9 cellular contexts compared by ENCODE assay signal in the genomic region with DNA sequence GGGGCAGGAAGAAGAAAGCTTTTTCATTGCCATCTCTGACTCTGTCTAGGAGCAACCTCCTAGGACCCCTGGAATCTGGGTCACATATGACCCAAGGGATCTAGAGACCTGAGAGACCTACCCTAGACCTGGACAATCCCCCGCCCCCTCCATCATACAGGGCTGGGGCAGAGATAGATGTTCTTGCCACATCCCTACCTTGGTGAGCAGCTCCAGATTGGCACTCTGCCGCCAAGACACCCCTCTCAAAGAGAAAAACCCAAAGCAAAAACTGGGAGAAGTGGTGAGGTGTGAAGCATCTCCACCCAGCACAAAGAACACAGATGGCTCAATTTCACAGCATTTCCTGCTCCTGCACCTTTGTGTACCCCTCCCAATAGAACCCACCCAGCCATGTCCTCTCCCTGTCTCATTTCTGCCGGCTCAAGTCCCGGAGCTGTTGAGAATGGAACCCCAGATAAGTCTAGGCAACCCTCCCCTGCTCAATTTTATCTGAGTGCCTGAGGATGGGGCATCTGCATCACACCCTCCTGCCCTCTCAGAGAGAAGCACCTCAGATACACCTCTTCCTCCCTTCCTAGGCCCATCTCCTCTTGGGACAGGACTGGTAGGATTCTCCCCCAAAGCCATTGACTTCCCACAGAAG. TPM values are rescaled to one million over a fixed set of nuclear protein-coding genes. Genes with fewer than 3 reads are reported as not detected.
DNase-seq lines count a peak whose midpoint lies in the region; ATAC-seq and TF ChIP-seq lines count a peak whose summit lies in the region.
"Had no signal": no experiment of that assay in that cellular context is flagged by ENCODE, and none has a peak within 500 bp of the region (broad histone marks: within the 10 kb centered on the region; RNA-seq: fewer than 3 reads in every experiment).

No MANE protein-coding gene starts in this region.

- H3K36me3 Mint-ChIP-seq in MCF 10A (ENCODE audit: insufficient read depth, unreplicated experiment) (no peaks in the 10 kb centered on the region), memory B cell (no peaks in the 10 kb centered on the region), type B pancreatic cell (no peaks in the 10 kb centered on the region)

- ATAC-seq in memory B cell (ENCODE audit: low read depth) (no peak), HG03280 (IDR thresholded peaks at IDR 0.05; ENCODE audit: unreplicated experiment) (no peak)
- ATAC-seq: PC-3 had no signal

- H3K4me3 Mint-ChIP-seq in MCF 10A (ENCODE audit: unreplicated experiment), result peak overlapping the region; percentile 43
- H3K4me3 Mint-ChIP-seq in memory B cell, result peak overlapping the region; percentile 93
- peak overlapping the region; percentile 87 for H3K4me3 Mint-ChIP-seq in type B pancreatic cell

- no peak overlapping the region for H3K4me3 ChIP-seq in mammary epithelial cell (replicated peaks in 1 of 3; ENCODE audit: insufficient read depth in 1 of 3, low read depth in 2 of 3, low read length in 3 of 3)

- no peaks in the 10 kb centered on the region for H3K79me2 ChIP-seq in mammary epithelial cell (ENCODE audit: insufficient read depth, low read length)

- BruUV-seq in MCF 10A (replicated peaks; lab: Mats Ljungman, UMichigan) (TSS peak; percentile 23), mammary epithelial cell (replicated peaks; lab: Mats Ljungman, UMichigan) (no TSS peak)

- POLR2A ChIA-PET in MCF 10A (lab: Yijun Ruan, JAX), result interaction anchor here (0.6 to 0.8 kb wide), 4 partner anchors 29 to 328 kb away, joined by 3 to 4 read pairs (median 3); no protein-coding TSS in a partner anchor

- no peaks in the 10 kb centered on the region for H3K9me3 ChIP-seq in mammary epithelial cell (replicated peaks; ENCODE audit: insufficient read depth, low read length)

- DNase-seq in MCF 10A (ENCODE audit: unreplicated experiment) (no peak), mammary epithelial cell (no peak), memory B cell (ENCODE audit: low spot score in 2 of 2) (no peak), type B pancreatic cell (ENCODE audit: extremely low spot score, unreplicated experiment) (no peak), middle frontal gyrus (ENCODE audit: extremely low spot score, low spot score) (no peak), cerebellum (ENCODE audit: low spot score) (no peak)
- DNase-seq: PC-3 had no signal

- H4K20me1 ChIP-seq in mammary epithelial cell (ENCODE audit: insufficient read depth, low read length), result no peaks in the 10 kb centered on the region

- H3K9ac ChIP-seq in mammary epithelial cell (ENCODE audit: insufficient read depth, low read length), result no peak overlapping the region

- H3K36me3 ChIP-seq in mammary epithelial cell (ENCODE audit: insufficient read depth, low read length), result no peaks in the 10 kb centered on the region

- H3K9me3 Mint-ChIP-seq in MCF 10A (ENCODE audit: unreplicated experiment), result no peaks in the 10 kb centered on the region
- H3K9me3 Mint-ChIP-seq in memory B cell, result no peaks in the 10 kb centered on the region
- no peaks in the 10 kb centered on the region for H3K9me3 Mint-ChIP-seq in type B pancreatic cell

- CTCF ChIA-PET in MCF 10A (lab: Yijun Ruan, JAX), result interaction anchor here (0.7 to 5.2 kb wide), 9 partner anchors 8 to 782 kb away, joined by 3 to 45 read pairs (median 5); no protein-coding TSS in a partner anchor
- CTCF ChIA-PET in mammary epithelial cell (lab: Charles Lee; ENCODE audit: low non-redundant PET), result interaction anchor here (0.6 kb wide), 1 partner anchor 61 kb away, joined by 3 read pairs; no protein-coding TSS in a partner anchor

- H2AFZ ChIP-seq in mammary epithelial cell (ENCODE audit: low read depth, low read length), result no peak overlapping the region

- no peak overlapping the region for H3K27ac Mint-ChIP-seq in MCF 10A (ENCODE audit: low read depth, unreplicated experiment)
- peak overlapping the region; percentile 95 for H3K27ac Mint-ChIP-seq in memory B cell
- peak overlapping the region; percentile 32 for H3K27ac Mint-ChIP-seq in type B pancreatic cell

- H3K27me3 Mint-ChIP-seq in MCF 10A (ENCODE audit: insufficient read depth, unreplicated experiment) (no peaks in the 10 kb centered on the region), memory B cell (no peaks in the 10 kb centered on the region), type B pancreatic cell (peaks cover 17% of the 10 kb centered on the region)

- 89% methylated on average over 3 of the region's 4 CpGs for WGBS in mammary epithelial cell (ENCODE audit: low coverage, missing lambda C conversion rate)

- in situ Hi-C loops in mammary epithelial cell (cut with MboI; ENCODE audit: low sequenced_read_pairs in 2 of 2), result no loop called here

- intact Hi-C loops in MCF 10A (cut with micrococcal nuclease), result loop anchor here (5.0 kb wide), 1 partner anchor 465 kb away; no protein-coding TSS in a partner anchor
- intact Hi-C loops in mammary epithelial cell (cut with micrococcal nuclease), result no loop called here

- peaks cover 5% of the 10 kb centered on the region for H3K4me1 ChIP-seq in mammary epithelial cell (ENCODE audit: insufficient read depth, low read length)

- H3K4me2 ChIP-seq in mammary epithelial cell (ENCODE audit: insufficient read depth, low read depth, low read length), result no peak overlapping the region

- TF ChIP-seq CTCF in MCF 10A (IDR thresholded peaks at IDR 0.05; ENCODE audit: unreplicated experiment) (no peak), mammary epithelial cell (conservative IDR thresholded peaks at IDR 0.05 in 1 of 2, IDR thresholded peaks at IDR 0.05 in 1 of 2; ENCODE audit: extremely low read depth in 1 of 2, insufficient read depth in 1 of 2, low read depth in 1 of 2, low read length in 2 of 2) (no peak), type B pancreatic cell (conservative IDR thresholded peaks at IDR 0.05) (no peak)

- no peaks in the 10 kb centered on the region for H3K27me3 ChIP-seq in mammary epithelial cell (ENCODE audit: insufficient read depth, low read length)

- H3K4me1 Mint-ChIP-seq in MCF 10A (ENCODE audit: insufficient read depth, unreplicated experiment) (peaks cover 26% of the 10 kb centered on the region), memory B cell (peaks cover 57% of the 10 kb centered on the region), type B pancreatic cell (ENCODE audit: unreplicated experiment) (peaks cover 37% of the 10 kb centered on the region)

- dilution Hi-C loops in mammary epithelial cell (cut with HindIII; ENCODE audit: low sequenced_read_pairs), result no loop called here

- H3K27ac ChIP-seq in mammary epithelial cell (ENCODE audit: insufficient read depth, low read depth, low read length), result no peak overlapping the region
- peak overlapping the region; percentile 67 for H3K27ac ChIP-seq in angular gyrus (ENCODE audit: low read depth, low read length)

RNA-seq across cellular contexts. Expression of gene KIF21B, which starts 1.2 kb away (rescaled TPM):
- 9.5 and 12.7 TPM in 2 replicates for total RNA-seq in MCF 10A (2022)
- under 1 TPM; 0.33 to 0.78 TPM for total RNA-seq in mammary epithelial cell
- polyA plus RNA-seq in mammary epithelial cell, result 0.12 TPM
- polyA minus RNA-seq in mammary epithelial cell, result 0.62 TPM
- 0.79 and 7.6 TPM in 2 replicates for total RNA-seq in type B pancreatic cell (ENCODE audit: low replicate concordance)
- total RNA-seq in cerebellum, result 101 TPM

Comparison
In these comparisons a context has a peak if more than half of its experiments do, and no peak if none do; other contexts are left out.
1. H3K4me3 Mint-ChIP-seq: peak in every context shown above with its lines; median percentile 93 in memory B cell; 87 in type B pancreatic cell; 43 in MCF 10A.